Comparison of ENCODE assay signal across 12 cellular contexts in genomic region chr18:51149605-51150429, GRCh38. TPM values are rescaled to one million over a fixed set of nuclear protein-coding genes. Genes with fewer than 3 reads are reported as not detected.
DNase-seq lines count a peak whose midpoint lies in the region; ATAC-seq and TF ChIP-seq lines count a peak whose summit lies in the region.
"Had no signal": no experiment of that assay in that cellular context is flagged by ENCODE, and none has a peak within 500 bp of the region (broad histone marks: within the 10 kb centered on the region; RNA-seq: fewer than 3 reads in every experiment).

No MANE protein-coding gene starts in this region.

- no peak overlapping the region for H3K9ac ChIP-seq in KMS-11

- H4K20me1 ChIP-seq in KMS-11 (ENCODE audit: insufficient read depth), result no peaks in the 10 kb centered on the region

- H3K27me3 ChIP-seq in KMS-11 (ENCODE audit: insufficient read depth, low read depth), result no peaks in the 10 kb centered on the region

- H3K4me1 ChIP-seq in KMS-11 (ENCODE audit: low read depth, poor library complexity, severe bottlenecking), result peaks cover 52% of the 10 kb centered on the region

- DNase-seq in EH (ENCODE audit: low read depth) (peak; percentile 40), astrocyte of the spinal cord (ENCODE audit: low read depth, low spot score) (peak; percentile 63), NCI-H1092 (lab: John Stamatoyannopoulos, UW) (no peak), germinal center (ENCODE audit: low spot score) (no peak), NCI-H82 treated with DMSO at 0.1 percent for 48 hours (lab: John Stamatoyannopoulos, UW; ENCODE audit: unreplicated experiment) (no peak), 8988T (no peak)
- no peak for DNase-seq in natural killer cell treated with Interleukin-12 subunit alpha and Interleukin-12 subunit beta and Interleukin-15 and Interleukin-18, amount 100 ng/mL, for 72 hours (ENCODE audit: low spot score)
- DNase-seq: NCI-H510A treated with DMSO at 0.1 percent for 48 hours, retina had no signal

- H3K4me1 Mint-ChIP-seq in natural killer cell treated with Interleukin-12 subunit alpha and Interleukin-12 subunit beta and Interleukin-15 and Interleukin-18, amount 100 ng/mL, for 72 hours (ENCODE audit: low read depth in 2 of 2), result peaks cover 39 to 43% of the 10 kb centered on the region in 2 donors

- H3K36me3 ChIP-seq in KMS-11 (ENCODE audit: insufficient read depth), result no peaks in the 10 kb centered on the region

- H3K27ac ChIP-seq in KMS-11, result peak overlapping the region; percentile 99; the same call in 1 of the 2 replicates

- H2AFZ ChIP-seq in KMS-11 (ENCODE audit: low read depth), result peak overlapping the region; percentile 3; the same call in 1 of the 2 replicates

- no peak for TF ChIP-seq CTCF in KMS-11 (conservative IDR thresholded peaks at IDR 0.05; ENCODE audit: low read depth, low read length)
- no peak for TF ChIP-seq CTCF in astrocyte of the spinal cord (IDR thresholded peaks at IDR 0.05; ENCODE audit: low read depth, low read length)

- ATAC-seq in natural killer cell treated with Interleukin-12 subunit alpha and Interleukin-12 subunit beta and Interleukin-15 and Interleukin-18, amount 100 ng/mL, for 72 hours, result no peak
- ATAC-seq: GM12878 had no signal

- peak overlapping the region; percentile 55 to 95 for H3K27ac Mint-ChIP-seq in natural killer cell treated with Interleukin-12 subunit alpha and Interleukin-12 subunit beta and Interleukin-15 and Interleukin-18, amount 100 ng/mL, for 72 hours
- H3K27ac Mint-ChIP-seq: brain had no signal

- H3K36me3 Mint-ChIP-seq in natural killer cell treated with Interleukin-12 subunit alpha and Interleukin-12 subunit beta and Interleukin-15 and Interleukin-18, amount 100 ng/mL, for 72 hours, result peaks cover 4% of the 10 kb centered on the region
- H3K36me3 Mint-ChIP-seq: brain had no signal

- H3K4me3 Mint-ChIP-seq in natural killer cell treated with Interleukin-12 subunit alpha and Interleukin-12 subunit beta and Interleukin-15 and Interleukin-18, amount 100 ng/mL, for 72 hours, result no peak overlapping the region
- H3K4me3 Mint-ChIP-seq: brain had no signal

- H3K79me2 ChIP-seq in KMS-11 (ENCODE audit: insufficient read depth, low read depth), result no peaks in the 10 kb centered on the region

- H3K4me2 ChIP-seq in KMS-11, result peak overlapping the region; percentile 100; the same call in 1 of the 2 replicates

- H3K4me3 ChIP-seq in KMS-11 (IDR thresholded peaks at IDR 0.05; ENCODE audit: insufficient read depth, low read depth, low read length), result no peak overlapping the region
- no peak overlapping the region for H3K4me3 ChIP-seq in astrocyte of the spinal cord (ENCODE audit: low read depth, low read length)
- H3K4me3 ChIP-seq: GM12878 had no signal

- no peaks in the 10 kb centered on the region for H3K27me3 Mint-ChIP-seq in natural killer cell treated with Interleukin-12 subunit alpha and Interleukin-12 subunit beta and Interleukin-15 and Interleukin-18, amount 100 ng/mL, for 72 hours

- in situ Hi-C loops in astrocyte of the spinal cord (cut with HindIII; ENCODE audit: low sequenced_read_pairs), result no loop called here

- H3K9me3 Mint-ChIP-seq in natural killer cell treated with Interleukin-12 subunit alpha and Interleukin-12 subunit beta and Interleukin-15 and Interleukin-18, amount 100 ng/mL, for 72 hours, result no peaks in the 10 kb centered on the region

RNA-seq across cellular contexts. Expression of gene MEX3C, which starts 47.7 kb away (rescaled TPM):
- 100 to 1,000 TPM in 1 of 2 donors, 10 to 100 TPM in 1; 91.8 to 174 TPM for total RNA-seq in natural killer cell treated with Interleukin-12 subunit alpha and Interleukin-12 subunit beta and Interleukin-15 and Interleukin-18, amount 100 ng/mL, for 72 hours

Comparison
In these comparisons a context has a peak if more than half of its experiments do, and no peak if none do; other contexts are left out.
1. DNase-seq: peak in EH (single experiment) and astrocyte of the spinal cord (single experiment); none in natural killer cell treated with Interleukin-12 subunit alpha and Interleukin-12 subunit beta and Interleukin-15 and Interleukin-18, amount 100 ng/mL, for 72 hours (single experiment), NCI-H1092 (single experiment), germinal center (single experiment), NCI-H82 treated with DMSO at 0.1 percent for 48 hours (single experiment) and 8988T (single experiment).